8 cellular contexts compared by ENCODE assay signal in genomic region chrX:154051210-154051810, GRCh38. TPM values are rescaled to one million over a fixed set of nuclear protein-coding genes. Genes with fewer than 3 reads are reported as not detected.
DNase-seq lines count a peak whose midpoint lies in the region; ATAC-seq and TF ChIP-seq lines count a peak whose summit lies in the region.

No MANE protein-coding gene starts in this region.

- no peak overlapping the region for H3K27ac ChIP-seq in caudate nucleus (ENCODE audit: low read depth, low read length)

- TF ChIP-seq POLR2A in lower leg skin (IDR thresholded peaks at IDR 0.05): no peak

- no peak for TF ChIP-seq CTCF in lower leg skin (IDR thresholded peaks at IDR 0.05)

- intact Hi-C loops in lower leg skin (cut with DNase I; ENCODE audit: low total_unique reads): no loop called here

- peak; percentile 22 for DNase-seq in DMS79 treated with DMSO at 0.1 percent for 48 hours (lab: John Stamatoyannopoulos, UW)
- no peak for DNase-seq in DMS79 (lab: John Stamatoyannopoulos, UW)
- peak; percentile 47 for DNase-seq in NCI-H1436 (lab: John Stamatoyannopoulos, UW)
- peak; percentile 41 for DNase-seq in activated CD4-positive, CD25-positive, alpha-beta regulatory T cell treated with anti-CD3 and anti-CD28 coated beads, Interleukin-2, amount 50 U/mL, for 16 hours (ENCODE audit: low read depth, low spot score)
- DNase-seq in caudate nucleus (lab: John Stamatoyannopoulos, UW): peak in 33 of 61 donors; percentile 1 to 57 (median 16)
- DNase-seq in lower leg skin (ENCODE audit: low spot score in 2 of 2): peak; percentile 62 to 94
- DNase-seq in stimulated activated CD4-positive, alpha-beta T cell treated with anti-CD3 and anti-CD28 coated beads, TNF-alpha, amount 100 ng/mL, for 48 hours (ENCODE audit: low read depth in 3 of 3): peak; percentile 25 to 71 (median 41)

- ATAC-seq in HG03354 (IDR thresholded peaks at IDR 0.05; ENCODE audit: poor library complexity, severe bottlenecking, unreplicated experiment): no peak

- WGBS in lower leg skin, 2 donors: 29% methylated on average over 8 of the region's 8 CpGs

- H3K4me3 ChIP-seq in lower leg skin (ENCODE audit: low read depth, poor library complexity, severe bottlenecking): no peak overlapping the region

RNA-seq across cellular contexts. Expression of gene IRAK1, which starts 31.6 kb away (rescaled TPM):
- total RNA-seq in lower leg skin: 10 to 100 TPM; 57.5 to 67.4 (median 60.6) TPM

RNA-seq across cellular contexts. Expression of gene MECP2, which starts 46.2 kb away (rescaled TPM):
- 10 to 100 TPM; 30.7 to 34.9 (median 33.6) TPM for total RNA-seq in lower leg skin
